Comparison of ENCODE assay signal across 25 cellular contexts in the genomic region with DNA sequence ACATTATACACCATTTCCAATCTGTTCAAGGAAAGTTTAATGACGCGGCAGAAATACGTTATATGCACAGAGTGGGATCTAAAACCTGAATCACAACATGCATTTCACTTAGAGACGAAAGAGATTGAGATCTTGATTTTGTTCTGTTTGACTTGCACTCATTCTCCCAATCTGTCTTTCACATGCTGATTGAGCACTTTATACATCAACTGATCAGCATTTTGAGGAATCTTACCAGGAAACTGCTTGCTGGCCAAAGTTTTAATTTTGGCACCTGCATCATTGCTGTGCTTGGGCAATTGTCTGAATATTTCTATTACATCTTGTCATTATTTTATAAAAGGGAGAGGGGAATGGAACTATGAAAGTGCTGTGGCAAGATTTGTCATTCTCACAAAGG. TPM values are rescaled to one million over a fixed set of nuclear protein-coding genes. Genes with fewer than 3 reads are reported as not detected.
"Had no signal": no experiment of that assay in that cellular context is flagged by ENCODE, and none has a peak within 500 bp of the region (broad histone marks: within the 10 kb centered on the region; RNA-seq: fewer than 3 reads in every experiment).

No MANE protein-coding gene starts in this region.

- ATAC-seq: left colon; left lung; lower lobe of right lung; naive thymus-derived CD8-positive, alpha-beta T cell; sciatic nerve; stimulated activated effector memory CD8-positive, alpha-beta T cell treated with anti-CD3 and anti-CD28 coated beads, Interleukin-12 subunit alpha, Interleukin-12 subunit beta, amount 100 ng/mL, for 72 hours; upper lobe of right lung had no signal

- H3K27ac ChIP-seq: left lung, lower lobe of right lung, right atrium auricular region, skin epidermis, spleen, suprapubic skin, thoracic aorta, tibial artery, upper lobe of right lung had no signal

- H3K9me3 ChIP-seq: left lung, suprapubic skin, thoracic aorta, tibial artery, upper lobe of right lung had no signal

- H3K4me3 ChIP-seq: left lung, lower lobe of right lung, right atrium auricular region, skin epidermis, spleen, suprapubic skin, thoracic aorta, tibial artery, upper lobe of right lung had no signal

- FAIRE-seq: islet of Langerhans, kidney, urothelium cell line had no signal

- DNase-seq: hypothalamus; immature natural killer cell; kidney; left colon; left lung; lower lobe of right lung; mammary epithelial cell; mesenchymal stem cell; naive thymus-derived CD8-positive, alpha-beta T cell; nucleus accumbens; spleen; stimulated activated CD4-positive, alpha-beta T cell treated with anti-CD3 and anti-CD28 coated beads, Interleukin-4, amount 100 ng/mL, for 24 hours; stimulated activated naive CD4-positive, alpha-beta T cell; tibial artery; trophoblast cell; upper lobe of right lung had no signal

- H3K27me3 ChIP-seq: left lung, right atrium auricular region, spleen, suprapubic skin, tibial artery, upper lobe of right lung had no signal

- H3K4me1 ChIP-seq: left lung, lower lobe of right lung, right atrium auricular region, spleen, suprapubic skin, tibial artery, upper lobe of right lung had no signal

- H3K36me3 ChIP-seq: left lung, lower lobe of right lung, right atrium auricular region, spleen, suprapubic skin, thoracic aorta, tibial artery, upper lobe of right lung had no signal

RNA-seq across cellular contexts. Expression of gene ATP10A, which starts 47.7 kb away (rescaled TPM):
- total RNA-seq: pulmonary artery endothelial cell had no signal
- polyA plus RNA-seq: mammary epithelial cell had no signal
